ENCODE assay signal across 3 cellular contexts in the genomic region with DNA sequence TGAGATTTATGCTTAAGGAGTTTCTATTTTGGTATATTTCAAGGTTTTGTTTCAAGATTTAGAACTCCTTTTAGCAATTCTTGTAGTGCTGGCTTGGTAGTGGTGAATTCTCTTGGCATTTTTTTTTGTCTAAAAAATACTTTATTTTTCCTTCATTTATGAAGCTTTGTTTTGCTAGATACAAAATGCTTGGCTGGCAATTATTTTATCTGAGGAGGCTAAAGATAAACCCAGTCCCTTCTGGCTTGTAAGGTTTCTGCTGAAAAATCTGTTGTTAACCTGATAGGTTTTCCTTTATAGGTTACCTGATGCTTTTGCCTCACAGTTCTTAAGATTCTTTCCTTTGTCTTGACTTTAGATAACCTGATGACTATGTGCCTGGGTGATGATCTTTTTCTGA. TPM values are rescaled to one million over a fixed set of nuclear protein-coding genes. Genes with fewer than 3 reads are reported as not detected.
"Had no signal": no experiment of that assay in that cellular context is flagged by ENCODE, and none has a peak within 500 bp of the region (broad histone marks: within the 10 kb centered on the region; RNA-seq: fewer than 3 reads in every experiment).

No MANE protein-coding gene starts in this region.

RNA-seq across cellular contexts. Expression of a gene that starts 5.4 kb away (rescaled TPM):
- polyA plus RNA-seq: smooth muscle cell had no signal

RNA-seq across cellular contexts. Expression of a gene that starts 24.3 kb away (rescaled TPM):
- total RNA-seq: natural killer cell; natural killer cell treated with Interleukin-12 subunit alpha and Interleukin-12 subunit beta and Interleukin-15 and Interleukin-18, amount 100 ng/mL, for 72 hours had no signal
